ENCODE assay signal across 12 cellular contexts in the genomic region with DNA sequence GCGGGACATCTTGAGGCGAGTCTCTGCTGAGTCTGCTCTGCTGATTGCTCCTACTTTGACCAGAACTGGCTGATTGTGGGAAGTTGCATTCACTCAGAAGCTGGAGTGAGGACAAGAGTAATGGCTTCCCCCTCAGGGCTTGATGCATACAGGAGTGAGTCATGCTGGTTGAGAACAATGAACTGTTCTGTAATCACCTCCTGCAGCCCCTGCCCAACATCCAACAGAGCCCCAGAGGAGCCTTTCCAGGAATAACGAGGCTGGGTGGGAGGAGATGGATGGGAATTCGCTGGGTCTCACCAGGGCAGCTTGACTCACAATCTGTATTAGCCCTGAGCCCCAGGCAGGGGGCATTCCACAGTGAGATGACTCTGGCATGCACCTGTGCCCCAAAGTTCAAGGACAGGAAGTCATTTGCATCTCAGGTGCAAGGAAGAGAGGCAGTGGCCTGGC.
DNase-seq lines count a peak whose midpoint lies in the region; ATAC-seq, FAIRE-seq and TF ChIP-seq lines count a peak whose summit lies in the region.
"Had no signal": no experiment of that assay in that cellular context is flagged by ENCODE, and none has a peak within 500 bp of the region (broad histone marks: within the 10 kb centered on the region; RNA-seq: fewer than 3 reads in every experiment).

No MANE protein-coding gene starts in this region.

- TF ChIP-seq CTCF in RWPE2 (IDR thresholded peaks at IDR 0.05; ENCODE audit: poor library complexity, severe bottlenecking) (no peak), foreskin keratinocyte (conservative IDR thresholded peaks at IDR 0.05) (no peak), psoas muscle (IDR thresholded peaks at IDR 0.05) (no peak)

- in situ Hi-C loops in Caki2 (cut with HindIII; ENCODE audit: low pct_unique_long_range_greater_than_20kb, low sequenced_read_pairs) = no loop called here

- no peaks in the 10 kb centered on the region for H3K36me3 ChIP-seq in MG63
- H3K36me3 ChIP-seq in RWPE2 (ENCODE audit: low read depth) = no peaks in the 10 kb centered on the region
- no peaks in the 10 kb centered on the region for H3K36me3 ChIP-seq in psoas muscle (ENCODE audit: insufficient read depth in 1 of 2, low read depth in 1 of 2)
- H3K36me3 ChIP-seq: thyroid gland had no signal

- ATAC-seq in RWPE2 (ENCODE audit: low read depth) (peak; percentile 92), foreskin keratinocyte (peak; percentile 82), psoas muscle (no peak), GM19395 (IDR thresholded peaks at IDR 0.05; ENCODE audit: unreplicated experiment) (no peak)

- H3K27me3 ChIP-seq in MG63 (no peaks in the 10 kb centered on the region; the same call in 1 of the 2 replicates), RWPE2 (ENCODE audit: insufficient read depth, poor library complexity, severe bottlenecking) (no peaks in the 10 kb centered on the region), foreskin keratinocyte (peaks cover 36% of the 10 kb centered on the region), psoas muscle (ENCODE audit: insufficient read depth in 3 of 3, low read length in 2 of 3) (no peaks in the 10 kb centered on the region)
- H3K27me3 ChIP-seq: thyroid gland had no signal

- H3K4me1 ChIP-seq in RWPE2 (ENCODE audit: insufficient read depth, poor library complexity, severe bottlenecking) (peaks cover 5% of the 10 kb centered on the region), foreskin keratinocyte (peaks cover 4% of the 10 kb centered on the region), psoas muscle (no peaks in the 10 kb centered on the region)
- H3K4me1 ChIP-seq: thyroid gland had no signal

- 52 to 66% (median 64%) methylated on average over 4 of the region's 4 CpGs for WGBS in psoas muscle, 3 donors

- no peak for FAIRE-seq in GM19239 (lab: Jason Lieb, UNC)
- FAIRE-seq: colon had no signal

- H3K9me3 ChIP-seq in MG63 (no peaks in the 10 kb centered on the region), RWPE2 (ENCODE audit: severe bottlenecking) (no peaks in the 10 kb centered on the region), psoas muscle (no peaks in the 10 kb centered on the region)
- H3K9me3 ChIP-seq: thyroid gland had no signal

- intact Hi-C loops in psoas muscle (cut with DNase I) = no loop called here

- H3K27ac ChIP-seq in RWPE2 (ENCODE audit: poor library complexity, severe bottlenecking) (no peak overlapping the region), foreskin keratinocyte (no peak overlapping the region), psoas muscle (no peak overlapping the region)
- H3K27ac ChIP-seq: thyroid gland had no signal

- DNase-seq in Caki2 (ENCODE audit: low read depth) = peak; percentile 8
- DNase-seq in MG63 = peak; percentile 14
- no peak for DNase-seq in RWPE2 (ENCODE audit: low spot score)
- DNase-seq in foreskin keratinocyte = peak; percentile 50 to 77
- no peak for DNase-seq in psoas muscle
- DNase-seq in stimulated activated CD8-positive, alpha-beta memory T cell treated with anti-CD3 and anti-CD28 coated beads, Interleukin-4, amount 100 ng/mL, for 48 hours = no peak
- DNase-seq in GM19239 (ENCODE audit: insufficient read length, low spot score) = no peak
- DNase-seq: NCI-H2029 treated with DMSO at 0.1 percent for 48 hours; stimulated activated CD4-positive, alpha-beta T cell treated with anti-CD3 and anti-CD28 coated beads, Interleukin-4, amount 100 ng/mL, for 4 hours; thyroid gland had no signal

- H3K4me3 ChIP-seq in MG63 = no peak overlapping the region
- no peak overlapping the region for H3K4me3 ChIP-seq in RWPE2 (ENCODE audit: severe bottlenecking)
- no peak overlapping the region for H3K4me3 ChIP-seq in psoas muscle
- H3K4me3 ChIP-seq: thyroid gland had no signal

Comparison
In these comparisons a context has a peak if more than half of its experiments do, and no peak if none do; other contexts are left out.
1. DNase-seq: peak in Caki2 (single experiment), MG63 (single experiment) and foreskin keratinocyte (2 of 2); none in RWPE2 (single experiment), psoas muscle (0 of 2), stimulated activated CD8-positive, alpha-beta memory T cell treated with anti-CD3 and anti-CD28 coated beads, Interleukin-4, amount 100 ng/mL, for 48 hours (single experiment) and GM19239 (single experiment).
2. ATAC-seq: peak in RWPE2 (single experiment) and foreskin keratinocyte (single experiment); none in psoas muscle (0 of 4) and GM19395 (single experiment).